In the genomic region with DNA sequence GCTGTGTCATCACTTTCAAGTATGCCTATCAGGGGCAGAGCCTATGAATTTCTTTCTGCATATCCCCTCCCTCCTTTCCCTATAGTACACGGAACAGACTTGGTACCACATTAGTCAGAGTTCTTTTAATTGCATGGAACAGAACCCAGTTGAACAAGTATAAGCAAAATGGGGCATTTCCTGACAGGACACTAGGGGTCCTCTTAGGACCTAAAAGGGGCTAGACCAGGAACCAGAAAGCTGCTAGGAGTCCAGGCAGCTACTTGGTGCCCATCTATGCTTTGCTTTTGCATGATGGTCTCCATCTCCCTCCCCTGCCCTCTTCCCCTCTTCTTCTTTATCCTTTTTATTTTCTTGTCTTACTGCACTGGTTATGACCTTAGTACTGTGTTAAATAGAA, we compare ENCODE assay signal across 12 cellular contexts. TPM values are rescaled to one million over a fixed set of nuclear protein-coding genes. Genes with fewer than 3 reads are reported as not detected.
DNase-seq lines count a peak whose midpoint lies in the region; ATAC-seq and TF ChIP-seq lines count a peak whose summit lies in the region.
"Had no signal": no experiment of that assay in that cellular context is flagged by ENCODE, and none has a peak within 500 bp of the region (broad histone marks: within the 10 kb centered on the region; RNA-seq: fewer than 3 reads in every experiment).

No MANE protein-coding gene starts in this region.

- H3K4ac ChIP-seq in mesendoderm (ENCODE audit: low read depth, low read length): no peak overlapping the region

- in situ Hi-C loops in astrocyte of the cerebellum (cut with HindIII; ENCODE audit: low sequenced_read_pairs) (no loop called here), gastrocnemius medialis (cut with MboI; ENCODE audit: low sequenced_read_pairs in 4 of 4) (no loop called here)

- no peak overlapping the region for H4K8ac ChIP-seq in mesendoderm (ENCODE audit: low read depth, low read length)

- intact Hi-C loops in colonic mucosa (cut with DNase I): no loop called here
- intact Hi-C loops in gastrocnemius medialis (cut with DNase I; ENCODE audit: low total_unique reads): no loop called here

- H3K27ac ChIP-seq in mesendoderm (ENCODE audit: low read depth, low read length) (no peak overlapping the region), colonic mucosa (no peak overlapping the region), gastrocnemius medialis (no peak overlapping the region)

- H3K9ac ChIP-seq in mesendoderm (ENCODE audit: low read length) (no peak overlapping the region), colonic mucosa (ENCODE audit: low read depth in 2 of 2, low read length in 2 of 2) (no peak overlapping the region)

- H3K4me2 ChIP-seq in mesendoderm (ENCODE audit: low read length): no peak overlapping the region

- TF ChIP-seq CTCF in GM12864 (IDR thresholded peaks at IDR 0.05; ENCODE audit: low read depth, low read length, missing control alignments): peak; percentile 15
- TF ChIP-seq CTCF in astrocyte of the cerebellum (IDR thresholded peaks at IDR 0.05; ENCODE audit: low read depth, low read length, missing control alignments): peak; percentile 30
- TF ChIP-seq CTCF in colonic mucosa (IDR thresholded peaks at IDR 0.05): no peak
- no peak for TF ChIP-seq CTCF in gastrocnemius medialis (IDR thresholded peaks at IDR 0.05 in 4 of 5, conservative IDR thresholded peaks at IDR 0.05 in 1 of 5)

- no peak overlapping the region for H3K56ac ChIP-seq in mesendoderm (ENCODE audit: low read length)

- H3K36me3 ChIP-seq in mesendoderm (ENCODE audit: control insufficient read depth, insufficient read depth, low read length) (no peaks in the 10 kb centered on the region), colonic mucosa (no peaks in the 10 kb centered on the region), gastrocnemius medialis (no peaks in the 10 kb centered on the region)

- no peak for ATAC-seq in gastrocnemius medialis

- no peak overlapping the region for H3K4me3 ChIP-seq in GM12864 (ENCODE audit: low read depth, low read length)
- no peak overlapping the region for H3K4me3 ChIP-seq in astrocyte of the cerebellum (ENCODE audit: low read depth, low read length)
- no peak overlapping the region for H3K4me3 ChIP-seq in mesendoderm (ENCODE audit: low read length)
- no peak overlapping the region for H3K4me3 ChIP-seq in colonic mucosa
- no peak overlapping the region for H3K4me3 ChIP-seq in gastrocnemius medialis

- no peaks in the 10 kb centered on the region for H3K4me1 ChIP-seq in mesendoderm (ENCODE audit: control insufficient read depth, low read depth, low read length)
- peaks cover 4% of the 10 kb centered on the region for H3K4me1 ChIP-seq in colonic mucosa
- H3K4me1 ChIP-seq in gastrocnemius medialis: peaks cover 2 to 3% of the 10 kb centered on the region in 2 donors

- DNase-seq in GM12864 (ENCODE audit: low read depth) (no peak), M059J (ENCODE audit: low read depth) (peak; percentile 34), astrocyte of the cerebellum (ENCODE audit: low read depth) (no peak), mesendoderm (peak; percentile 54), GOT3 (lab: John Stamatoyannopoulos, UW) (no peak), colonic mucosa (no peak), gastrocnemius medialis (no peak)
- DNase-seq in activated effector memory CD4-positive, alpha-beta T cell treated with Interleukin-2 at 50 U/mL for 16 hours: no peak
- DNase-seq: aorta, DMS79 treated with DMSO at 0.1 percent for 48 hours had no signal

- H3K9me3 ChIP-seq in colonic mucosa (no peaks in the 10 kb centered on the region), gastrocnemius medialis (no peaks in the 10 kb centered on the region)

- H3K27me3 ChIP-seq in mesendoderm (ENCODE audit: insufficient read depth, low read length, poor library complexity) (peaks cover 1% of the 10 kb centered on the region), colonic mucosa (no peaks in the 10 kb centered on the region), gastrocnemius medialis (peaks cover 18 to 34% (median 22%) of the 10 kb centered on the region in 3 donors)

- WGBS in mesendoderm (ENCODE audit: extremely low coverage, insufficient coverage, low lambda C conversion rate): no CpG with 5 or more reads among the region's 1 CpG

- no peaks in the 10 kb centered on the region for H3K79me2 ChIP-seq in mesendoderm (ENCODE audit: control insufficient read depth, insufficient read depth, low read length)

- no peak overlapping the region for H4K5ac ChIP-seq in mesendoderm (ENCODE audit: low read length)

- H3K23ac ChIP-seq in mesendoderm (ENCODE audit: low read length): no peak overlapping the region

- H2BK15ac ChIP-seq in mesendoderm (replicated peaks; ENCODE audit: low read depth): no peak overlapping the region

- H2AK5ac ChIP-seq in mesendoderm (ENCODE audit: low read length): no peak overlapping the region

- no peak overlapping the region for H2BK5ac ChIP-seq in mesendoderm (ENCODE audit: low read length)

- H3K18ac ChIP-seq in mesendoderm (ENCODE audit: low read length): no peak overlapping the region

- H2BK120ac ChIP-seq in mesendoderm (ENCODE audit: low read depth, low read length): no peak overlapping the region

- no peaks in the 10 kb centered on the region for H3K79me1 ChIP-seq in mesendoderm (ENCODE audit: low read length)

- no peak for TF ChIP-seq POLR2A in gastrocnemius medialis (IDR thresholded peaks at IDR 0.05)

RNA-seq across cellular contexts. Expression of a gene that starts 5.9 kb away (rescaled TPM):
- not detected in 2 replicates for total RNA-seq in M059J (2014; rRNA removed; shearing (Covaris generic))
- 1.8 TPM for polyA plus RNA-seq in mesendoderm (2013, experiment 1 of 2)
- polyA plus RNA-seq in mesendoderm (2013, experiment 2 of 2): 1.8 TPM
- total RNA-seq in colonic mucosa (10 to 100 TPM; 25.6 to 34.2 TPM), gastrocnemius medialis (under 1 TPM in 1 of 4 donors, not detected in 3; 0.12 TPM)

RNA-seq across cellular contexts. Expression of a gene that starts 15.1 kb away (rescaled TPM):
- total RNA-seq in M059J (2014; rRNA removed; shearing (Covaris generic)): 0.22 and 0.32 TPM in 2 replicates
- 0.11 TPM for polyA plus RNA-seq in mesendoderm (2013, experiment 1 of 2)
- 0.14 TPM for polyA plus RNA-seq in mesendoderm (2013, experiment 2 of 2)
- total RNA-seq in colonic mucosa (1 to 10 TPM; 3.0 to 3.5 TPM), gastrocnemius medialis (1 to 10 TPM in 1 of 4 donors, under 1 TPM in 2, not detected in 1; 0.29 to 1.1 (median 0.36) TPM)

RNA-seq across cellular contexts. Expression of a gene that starts 21.6 kb away (rescaled TPM):
- total RNA-seq in M059J (2014; rRNA removed; shearing (Covaris generic)): 5.1 and 8.1 TPM in 2 replicates
- polyA plus RNA-seq in mesendoderm (2013, experiment 1 of 2): 4.3 TPM
- polyA plus RNA-seq in mesendoderm (2013, experiment 2 of 2): 4.4 TPM
- total RNA-seq in colonic mucosa (100 to 1,000 TPM; 132 to 141 TPM), gastrocnemius medialis (10 to 100 TPM; 10.3 to 16.2 (median 14.1) TPM)

RNA-seq across cellular contexts. Expression of a gene that starts 45.9 kb away (rescaled TPM):
- total RNA-seq in M059J (2014; rRNA removed; shearing (Covaris generic)): 8.2 and 11.2 TPM in 2 replicates
- polyA plus RNA-seq in mesendoderm (2013, experiment 1 of 2): 8.1 TPM
- 8.3 TPM for polyA plus RNA-seq in mesendoderm (2013, experiment 2 of 2)
- total RNA-seq in colonic mucosa (10 to 100 TPM; 50.3 to 51.4 TPM), gastrocnemius medialis (10 to 100 TPM in 2 of 4 donors, 1 to 10 TPM in 2; 8.9 to 16.2 (median 12.3) TPM)

RNA-seq across cellular contexts. Expression of a gene that starts 52.0 kb away (rescaled TPM):
- not detected in 2 replicates for total RNA-seq in M059J (2014; rRNA removed; shearing (Covaris generic))
- polyA plus RNA-seq in mesendoderm (2013, experiment 1 of 2): not detected
- polyA plus RNA-seq in mesendoderm (2013, experiment 2 of 2): not detected
- 1 to 10 TPM in 1 of 2 donors, under 1 TPM in 1; 0.57 to 9.2 TPM for total RNA-seq in colonic mucosa
- total RNA-seq in gastrocnemius medialis: not detected
- total RNA-seq: aorta, pulmonary artery endothelial cell, subcutaneous adipose tissue had no signal
- polyA plus RNA-seq: aorta had no signal

Comparison
In these comparisons a context has a peak if more than half of its experiments do, and no peak if none do; other contexts are left out.
1. DNase-seq: peak in M059J (single experiment) and mesendoderm (single experiment); none in GM12864 (single experiment), astrocyte of the cerebellum (single experiment), GOT3 (single experiment), activated effector memory CD4-positive, alpha-beta T cell treated with Interleukin-2 at 50 U/mL for 16 hours (single experiment), colonic mucosa (single experiment) and gastrocnemius medialis (0 of 2).
2. CTCF ChIP-seq: peak in GM12864 (single experiment) and astrocyte of the cerebellum (single experiment); none in colonic mucosa (single experiment) and gastrocnemius medialis (0 of 5).
3. RNA of a gene that starts 5.9 kb away (total RNA-seq): 25.6 to 34.2 TPM in colonic mucosa; not detected in M059J and 0.12 TPM in gastrocnemius medialis; every median in the first group is over 10 times any median in the second.
4. RNA of a gene that starts 21.6 kb away (total RNA-seq): 132 to 141 TPM in colonic mucosa; 10.3 to 16.2 TPM in gastrocnemius medialis and 5.1 to 8.1 TPM in M059J; every median in the first group is over 4 times any median in the second.